Comparison of ENCODE assay signal across 10 cellular contexts in the genomic region with DNA sequence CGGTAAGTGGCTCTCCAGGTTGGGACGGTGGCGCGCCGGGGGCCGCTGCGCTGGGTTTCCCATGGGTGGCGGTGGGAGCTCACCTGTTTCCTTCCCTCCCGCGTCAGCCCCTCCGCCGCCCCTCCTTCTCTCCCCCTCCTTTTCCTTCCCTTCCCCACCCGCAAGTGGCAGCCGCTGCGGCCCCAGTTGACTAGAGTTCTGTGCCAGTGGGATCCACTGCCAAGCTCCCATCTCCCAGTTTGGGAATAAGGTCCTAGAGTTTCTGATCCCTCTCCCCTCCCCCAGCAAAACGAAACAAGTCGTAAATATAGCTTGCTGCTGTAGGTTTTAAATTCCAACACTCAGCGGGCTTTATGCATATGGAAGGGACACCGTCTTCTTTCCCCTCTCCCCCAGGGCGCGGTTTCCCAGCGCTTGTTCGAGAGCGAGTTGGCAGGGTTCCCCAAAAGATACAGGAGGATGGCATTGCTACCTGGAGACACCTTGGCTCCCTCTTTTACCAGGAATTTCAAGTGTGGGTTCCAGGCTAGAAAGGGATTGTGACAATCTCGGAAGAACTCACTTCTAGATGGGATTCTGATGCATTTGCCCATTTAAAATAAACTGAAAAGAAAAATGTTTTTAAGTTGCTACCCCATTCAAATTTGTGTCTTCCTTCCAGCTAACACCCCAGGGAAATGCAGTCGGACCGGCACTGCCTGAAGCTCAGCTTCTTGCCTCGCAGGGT. TPM values are rescaled to one million over a fixed set of nuclear protein-coding genes. Genes with fewer than 3 reads are reported as not detected.
A peak's percentile ranks its signal among the peaks of the same experiment; 100 is the strongest.
DNase-seq lines count a peak whose midpoint lies in the region; ATAC-seq and TF ChIP-seq lines count a peak whose summit lies in the region.
"Had no signal": no experiment of that assay in that cellular context is flagged by ENCODE, and none has a peak within 500 bp of the region (broad histone marks: within the 10 kb centered on the region; RNA-seq: fewer than 3 reads in every experiment).

No MANE protein-coding gene starts in this region.

- H3K27ac ChIP-seq in neural cell (ENCODE audit: low read length) = no peak overlapping the region

- H3K4me2 ChIP-seq in neural cell (ENCODE audit: low read length) = peak overlapping the region; percentile 93

- no peaks in the 10 kb centered on the region for H3K36me3 ChIP-seq in neural cell (ENCODE audit: insufficient read depth, low read length)

- peaks cover 16% of the 10 kb centered on the region for H3K36me3 Mint-ChIP-seq in natural killer cell

- no peaks in the 10 kb centered on the region for H4K20me1 ChIP-seq in neural cell (ENCODE audit: insufficient read depth)

- peaks cover 0 to 4% of the 10 kb centered on the region in 2 donors for H3K9me3 Mint-ChIP-seq in natural killer cell
- H3K9me3 Mint-ChIP-seq: activated CD4-positive, alpha-beta T cell treated with anti-CD3 and anti-CD28 coated beads, Interleukin-2, amount 10 ng/mL, durations not matched to agents 7 days and 5 days had no signal

- peak overlapping the region; percentile 68 for H3K4me3 ChIP-seq in epithelial cell of esophagus (ENCODE audit: low read length)
- H3K4me3 ChIP-seq in neural cell (ENCODE audit: low read length) = peak overlapping the region; percentile 80

- H3K79me2 ChIP-seq in neural cell (replicated peaks; ENCODE audit: insufficient read depth, low read length) = no peaks in the 10 kb centered on the region

- H3K9ac ChIP-seq in neural cell (ENCODE audit: low read length) = peak overlapping the region; percentile 40

- no peak for TF ChIP-seq CTCF in epithelial cell of esophagus (IDR thresholded peaks at IDR 0.05; ENCODE audit: insufficient read depth, low read depth, low read length, missing control alignments)
- TF ChIP-seq CTCF in neural cell (IDR thresholded peaks at IDR 0.05; ENCODE audit: poor library complexity, severe bottlenecking) = no peak
- TF ChIP-seq CTCF in natural killer cell (IDR thresholded peaks at IDR 0.05) = no peak

- H3K9me3 ChIP-seq in neural cell (ENCODE audit: low read length) = no peaks in the 10 kb centered on the region

- intact Hi-C loops in natural killer cell (cut with micrococcal nuclease) = no loop called here

- ATAC-seq in left lobe of liver = no peak
- no peak for ATAC-seq in HG03159 (IDR thresholded peaks at IDR 0.05; ENCODE audit: unreplicated experiment)
- no peak for ATAC-seq in natural killer cell
- no peak for ATAC-seq in GM18511 (IDR thresholded peaks at IDR 0.05; ENCODE audit: unreplicated experiment)

- H3K4me3 Mint-ChIP-seq in natural killer cell = no peak overlapping the region
- H3K4me3 Mint-ChIP-seq: activated CD4-positive, alpha-beta T cell treated with anti-CD3 and anti-CD28 coated beads, Interleukin-2, amount 10 ng/mL, durations not matched to agents 7 days and 5 days; natural killer cell treated with Interleukin-12 subunit alpha and Interleukin-12 subunit beta and Interleukin-15 and Interleukin-18, amount 100 ng/mL, for 72 hours had no signal

- H3K27ac Mint-ChIP-seq in natural killer cell = no peak overlapping the region
- H3K27ac Mint-ChIP-seq: activated CD4-positive, alpha-beta T cell treated with anti-CD3 and anti-CD28 coated beads, Interleukin-2, amount 10 ng/mL, durations not matched to agents 7 days and 5 days; natural killer cell treated with Interleukin-12 subunit alpha and Interleukin-12 subunit beta and Interleukin-15 and Interleukin-18, amount 100 ng/mL, for 72 hours had no signal

- TF ChIP-seq EP300 in Ishikawa (IDR thresholded peaks at IDR 0.05; ENCODE audit: borderline replicate concordance) (no peak), neural cell (conservative IDR thresholded peaks at IDR 0.05; ENCODE audit: poor library complexity, severe bottlenecking) (no peak)

- no peak overlapping the region for H2AFZ ChIP-seq in neural cell (ENCODE audit: low read depth, low read length)

- peaks cover 22 to 30% of the 10 kb centered on the region in 2 donors for H3K27me3 Mint-ChIP-seq in natural killer cell (ENCODE audit: low read depth in 2 of 2)

- H3K4me1 Mint-ChIP-seq in natural killer cell = no peaks in the 10 kb centered on the region

- TF ChIP-seq RAD21 in Ishikawa (IDR thresholded peaks at IDR 0.05; ENCODE audit: low read depth) (no peak), neural cell (conservative IDR thresholded peaks at IDR 0.05) (no peak)

- peaks cover 64% of the 10 kb centered on the region for H3K27me3 ChIP-seq in neural cell (ENCODE audit: insufficient read depth, low read depth, low read length)

- no peaks in the 10 kb centered on the region for H3K9me2 ChIP-seq in neural cell (ENCODE audit: insufficient read depth, low read length)

- DNase-seq in AG20443 (ENCODE audit: low spot score) = peak; percentile 6
- peak; percentile 36 for DNase-seq in epithelial cell of esophagus (ENCODE audit: low read depth)
- DNase-seq in left lobe of liver (ENCODE audit: low spot score) = no peak
- no peak for DNase-seq in natural killer cell
- DNase-seq: activated CD4-positive, alpha-beta T cell treated with anti-CD3 and anti-CD28 coated beads, Interleukin-2, amount 10 ng/mL, durations not matched to agents 7 days and 5 days had no signal

- no peaks in the 10 kb centered on the region for H3F3A ChIP-seq in neural cell (ENCODE audit: insufficient read depth, low read length, poor library complexity, severe bottlenecking)

TF ChIP-seq in Ishikawa, 13 proteins besides CTCF, POLR2A, EP300 and RAD21:
- TF ChIP-seq CREB1 (IDR thresholded peaks at IDR 0.05; ENCODE audit: low read depth) = no peak
- no peak for TF ChIP-seq CEBPB (IDR thresholded peaks at IDR 0.05)
- TF ChIP-seq, protein P1, sequence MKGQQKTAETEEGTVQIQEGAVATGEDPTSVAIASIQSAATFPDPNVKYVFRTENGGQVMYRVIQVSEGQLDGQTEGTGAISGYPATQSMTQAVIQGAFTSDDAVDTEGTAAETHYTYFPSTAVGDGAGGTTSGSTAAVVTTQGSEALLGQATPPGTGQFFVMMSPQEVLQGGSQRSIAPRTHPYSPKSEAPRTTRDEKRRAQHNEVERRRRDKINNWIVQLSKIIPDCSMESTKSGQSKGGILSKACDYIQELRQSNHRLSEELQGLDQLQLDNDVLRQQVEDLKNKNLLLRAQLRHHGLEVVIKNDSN (IDR thresholded peaks at IDR 0.05) = no peak
- TF ChIP-seq TEAD4 (IDR thresholded peaks at IDR 0.05) = no peak
- TF ChIP-seq ZBTB7A (IDR thresholded peaks at IDR 0.05; ENCODE audit: low read depth) = 0 out of 2 replicates have a peak, but pooled peaks have one; percentile 1

TF ChIP-seq in neural cell, 6 proteins besides CTCF, POLR2A, EP300 and RAD21:
- TF ChIP-seq, protein P2, sequence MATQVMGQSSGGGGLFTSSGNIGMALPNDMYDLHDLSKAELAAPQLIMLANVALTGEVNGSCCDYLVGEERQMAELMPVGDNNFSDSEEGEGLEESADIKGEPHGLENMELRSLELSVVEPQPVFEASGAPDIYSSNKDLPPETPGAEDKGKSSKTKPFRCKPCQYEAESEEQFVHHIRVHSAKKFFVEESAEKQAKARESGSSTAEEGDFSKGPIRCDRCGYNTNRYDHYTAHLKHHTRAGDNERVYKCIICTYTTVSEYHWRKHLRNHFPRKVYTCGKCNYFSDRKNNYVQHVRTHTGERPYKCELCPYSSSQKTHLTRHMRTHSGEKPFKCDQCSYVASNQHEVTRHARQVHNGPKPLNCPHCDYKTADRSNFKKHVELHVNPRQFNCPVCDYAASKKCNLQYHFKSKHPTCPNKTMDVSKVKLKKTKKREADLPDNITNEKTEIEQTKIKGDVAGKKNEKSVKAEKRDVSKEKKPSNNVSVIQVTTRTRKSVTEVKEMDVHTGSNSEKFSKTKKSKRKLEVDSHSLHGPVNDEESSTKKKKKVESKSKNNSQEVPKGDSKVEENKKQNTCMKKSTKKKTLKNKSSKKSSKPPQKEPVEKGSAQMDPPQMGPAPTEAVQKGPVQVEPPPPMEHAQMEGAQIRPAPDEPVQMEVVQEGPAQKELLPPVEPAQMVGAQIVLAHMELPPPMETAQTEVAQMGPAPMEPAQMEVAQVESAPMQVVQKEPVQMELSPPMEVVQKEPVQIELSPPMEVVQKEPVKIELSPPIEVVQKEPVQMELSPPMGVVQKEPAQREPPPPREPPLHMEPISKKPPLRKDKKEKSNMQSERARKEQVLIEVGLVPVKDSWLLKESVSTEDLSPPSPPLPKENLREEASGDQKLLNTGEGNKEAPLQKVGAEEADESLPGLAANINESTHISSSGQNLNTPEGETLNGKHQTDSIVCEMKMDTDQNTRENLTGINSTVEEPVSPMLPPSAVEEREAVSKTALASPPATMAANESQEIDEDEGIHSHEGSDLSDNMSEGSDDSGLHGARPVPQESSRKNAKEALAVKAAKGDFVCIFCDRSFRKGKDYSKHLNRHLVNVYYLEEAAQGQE (IDR thresholded peaks at IDR 0.05; ENCODE audit: borderline replicate concordance) = no peak
- TF ChIP-seq MXI1 (conservative IDR thresholded peaks at IDR 0.05; ENCODE audit: poor library complexity, severe bottlenecking) (no peak), TAF1 (IDR thresholded peaks at IDR 0.05; ENCODE audit: low read depth) (no peak), EZH2 (IDR thresholded peaks at IDR 0.05; ENCODE audit: borderline replicate concordance, insufficient read depth, low read length, poor library complexity, severe bottlenecking) (no peak), SMC3 (conservative IDR thresholded peaks at IDR 0.05; ENCODE audit: poor library complexity) (no peak), POLR2AphosphoS5 (IDR thresholded peaks at IDR 0.05) (no peak)

RNA-seq across cellular contexts. Expression of gene TLL1, which starts 1.2 kb away (rescaled TPM):
- polyA plus RNA-seq in neural cell = not detected in 2 replicates
- polyA minus RNA-seq in neural cell = 0.12 TPM in 1 of 2 replicates, not detected in the other
- total RNA-seq in left lobe of liver (0.75 TPM), natural killer cell (not detected)
- total RNA-seq: activated CD4-positive, alpha-beta T cell treated with anti-CD3 and anti-CD28 coated beads, Interleukin-2, amount 10 ng/mL, durations not matched to agents 7 days and 5 days had no signal

Comparison
In these comparisons a context has a peak if more than half of its experiments do, and no peak if none do; other contexts are left out.
1. DNase-seq: peak in AG20443 (single experiment) and epithelial cell of esophagus (single experiment); none in left lobe of liver (single experiment) and natural killer cell (single experiment).